ENCODE assay signal across 8 cellular contexts in the genomic region with DNA sequence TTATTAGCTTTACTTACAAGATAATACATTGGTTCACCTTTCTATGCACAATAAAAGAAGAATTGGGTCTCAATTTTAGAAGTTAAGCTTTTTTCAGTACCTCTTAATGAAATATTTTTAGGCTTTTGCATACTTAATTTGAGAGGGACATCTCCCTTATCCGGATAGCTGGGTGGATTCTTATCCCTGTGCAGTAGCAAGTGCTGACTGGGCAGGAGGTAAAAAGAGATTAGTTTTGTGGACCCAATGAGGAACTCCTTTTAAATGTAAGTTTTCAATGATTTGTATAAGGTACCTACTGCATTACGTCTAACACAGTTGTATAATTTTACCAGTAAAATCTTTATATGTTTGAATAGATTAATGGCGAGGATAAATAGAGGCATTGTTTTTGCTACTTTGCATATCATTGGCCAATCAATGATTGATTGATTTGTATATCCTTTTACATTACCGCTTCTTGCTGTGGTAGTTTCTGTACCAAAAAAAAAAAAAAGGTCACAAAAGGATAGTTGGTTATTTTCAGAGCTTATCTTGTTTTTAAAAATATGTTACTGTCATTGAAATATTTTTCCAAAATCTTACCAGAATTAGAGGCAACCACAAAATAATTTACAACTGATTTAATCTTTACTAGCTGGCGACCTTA. TPM values are rescaled to one million over a fixed set of nuclear protein-coding genes. Genes with fewer than 3 reads are reported as not detected.
A peak's percentile ranks its signal among the peaks of the same experiment; 100 is the strongest.
DNase-seq lines count a peak whose midpoint lies in the region; ATAC-seq, FAIRE-seq and TF ChIP-seq lines count a peak whose summit lies in the region.

No MANE protein-coding gene starts in this region.

- H3K36me3 ChIP-seq in HUES6 (ENCODE audit: control insufficient read depth, insufficient read depth, low read length): peaks cover 28% of the 10 kb centered on the region
- peaks cover 0 to 4% of the 10 kb centered on the region in 2 experiments; a peak in 3 of 4 replicates for H3K36me3 ChIP-seq in GM12878 (ENCODE audit: control insufficient read depth in 2 of 2, insufficient read depth in 2 of 2, low read length in 1 of 2)
- H3K36me3 ChIP-seq in mesodermal cell (ENCODE audit: control insufficient read depth, insufficient read depth, low read length): peaks cover 23% of the 10 kb centered on the region

- peak overlapping the region; percentile 72 for H3K4me2 ChIP-seq in GM12878 (ENCODE audit: control insufficient read depth, insufficient read depth)

- H3K9me3 ChIP-seq in CD4-positive, alpha-beta T cell (ENCODE audit: control insufficient read depth, low read length): no peaks in the 10 kb centered on the region
- no peaks in the 10 kb centered on the region for H3K9me3 ChIP-seq in HUES6 (ENCODE audit: control insufficient read depth, insufficient read depth, low read depth, low read length)
- no peaks in the 10 kb centered on the region; the same call in 2 of the 3 replicates for H3K9me3 ChIP-seq in GM12878 (replicated peaks; ENCODE audit: control insufficient read depth, insufficient read depth, low read length)
- no peaks in the 10 kb centered on the region for H3K9me3 ChIP-seq in mesodermal cell (ENCODE audit: control insufficient read depth, low read length)

- RAD21 ChIA-PET in GM12878 (lab: Charles Lee; ENCODE audit: unreplicated experiment): interaction anchor here (0.7 to 2.1 kb wide), 6 partner anchors 10 to 504 kb away, joined by 3 to 9 read pairs (median 4); no protein-coding TSS in a partner anchor

- no peak for TF ChIP-seq CTCF in CD4-positive, alpha-beta T cell (IDR thresholded peaks at IDR 0.05)
- no peak for TF ChIP-seq CTCF in GM12878 (IDR thresholded peaks at IDR 0.05 in 2 of 3, conservative IDR thresholded peaks at IDR 0.05 in 1 of 3; ENCODE audit: control insufficient read depth in 2 of 3, extremely low read depth in 1 of 3, insufficient read depth in 1 of 3, low read depth in 3 of 3, low read length in 3 of 3)

- H4K20me1 ChIP-seq in GM12878 (ENCODE audit: control insufficient read depth, insufficient read depth): no peaks in the 10 kb centered on the region; the same call in 1 of the 2 replicates

- SMC1A ChIA-PET in GM12878 (lab: Charles Lee; ENCODE audit: uncharacterized antibody, unreplicated experiment): interaction anchor here (0.6 to 3.5 kb wide), 9 partner anchors 8 to 1125 kb away, joined by 3 to 51 read pairs (median 4); no protein-coding TSS in a partner anchor

- in situ Hi-C loops in GM12878 (cut with MboI): no loop called here

- H3K4me3 ChIP-seq in HUES6 (ENCODE audit: low read depth, low read length) (peak overlapping the region; percentile 100), GM12878 (peak overlapping the region; percentile 98), mesodermal cell (ENCODE audit: extremely low read depth, insufficient read depth, low read length, poor library complexity, severe bottlenecking) (peak overlapping the region; percentile 97)

- peak overlapping the region; percentile 97 for H3K4me3 Mint-ChIP-seq in CD4-positive, alpha-beta T cell

- no peaks in the 10 kb centered on the region for H3K27me3 ChIP-seq in CD4-positive, alpha-beta T cell (ENCODE audit: control insufficient read depth, insufficient read depth, low read length)
- H3K27me3 ChIP-seq in HUES6 (ENCODE audit: control insufficient read depth, insufficient read depth, low read length) (no peaks in the 10 kb centered on the region), GM12878 (replicated peaks in 1 of 2; ENCODE audit: control insufficient read depth in 2 of 2, insufficient read depth in 2 of 2, low read length in 1 of 2) (no peaks in the 10 kb centered on the region)

- BruUV-seq in GM12878 (replicated peaks; lab: Mats Ljungman, UMichigan): no TSS peak

- peak overlapping the region; percentile 99 for H3K27ac Mint-ChIP-seq in CD4-positive, alpha-beta T cell

- no peak for TF ChIP-seq POLR2A in GM12878 (IDR thresholded peaks at IDR 0.05; ENCODE audit: low read depth, low read length)

- peaks cover 26% of the 10 kb centered on the region for H3K36me3 Mint-ChIP-seq in CD4-positive, alpha-beta T cell (ENCODE audit: low read depth)

- FAIRE-seq in GM12878 (lab: Jason Lieb, UNC): no peak

- TF ChIP-seq EP300 in GM12878 (IDR thresholded peaks at IDR 0.05; ENCODE audit: borderline replicate concordance in 1 of 2, control insufficient read depth in 1 of 2, low read depth in 2 of 2, low read length in 2 of 2): no peak

- CTCF ChIA-PET in CD4-positive, alpha-beta T cell (lab: Charles Lee): interaction anchor here (1.3 to 3.3 kb wide), 4 partner anchors 11 to 87 kb away, joined by 5 to 12 read pairs (median 10); no protein-coding TSS in a partner anchor
- CTCF ChIA-PET in GM12878 (lab: Yijun Ruan, JAX): interaction anchor here (0.9 to 7.2 kb wide), 6 partner anchors 8 to 324 kb away, joined by 3 to 70 read pairs (median 6); no protein-coding TSS in a partner anchor

- peaks cover 75% of the 10 kb centered on the region for H3K79me2 ChIP-seq in GM12878 (ENCODE audit: control insufficient read depth, insufficient read depth, low read length)

- DNase-seq in CD4-positive, alpha-beta T cell: no peak
- DNase-seq in GM12878 (ENCODE audit: low read depth, low spot score) (no peak), mucosa of gallbladder (ENCODE audit: low spot score) (no peak), left colon (no peak)

- peaks cover 80% of the 10 kb centered on the region for H3K4me1 Mint-ChIP-seq in CD4-positive, alpha-beta T cell (ENCODE audit: low read depth)

- H3K9ac ChIP-seq in HUES6 (ENCODE audit: low read length) (no peak overlapping the region), GM12878 (ENCODE audit: control insufficient read depth, insufficient read depth, low read length) (peak overlapping the region; percentile 2; the same call in 1 of the 2 replicates)

- no peak for TF ChIP-seq RAD21 in GM12878 (IDR thresholded peaks at IDR 0.05; ENCODE audit: insufficient read depth, low read depth, low read length)

- H3K9me3 Mint-ChIP-seq in CD4-positive, alpha-beta T cell: no peaks in the 10 kb centered on the region

- H2AFZ ChIP-seq in GM12878 (ENCODE audit: control insufficient read depth, low read depth, low read length): no peak overlapping the region

- H3K27me3 Mint-ChIP-seq in CD4-positive, alpha-beta T cell: no peaks in the 10 kb centered on the region

- 42% methylated on average over 5 of the region's 5 CpGs for WGBS in GM12878 (ENCODE audit: insufficient coverage, insufficient replicate concordance, low lambda C conversion rate, missing lambda C conversion rate)
- WGBS in mesodermal cell (ENCODE audit: insufficient coverage in 2 of 2), 2 experiments: no CpG with 5 or more reads among the region's 5 CpGs

- POLR2A ChIA-PET in CD4-positive, alpha-beta T cell (lab: Charles Lee): interaction anchor here (0.5 to 3.4 kb wide), 5 partner anchors 13 to 1973 kb away, joined by 3 to 15 read pairs (median 4); a partner anchor contains a TSS
- POLR2A ChIA-PET in GM12878 (lab: Charles Lee): interaction anchor here (0.6 to 2.5 kb wide), 9 partner anchors 8 to 1030 kb away, joined by 3 to 8 read pairs (median 3); a partner anchor contains a TSS

- H3K27ac ChIP-seq in CD4-positive, alpha-beta T cell (ENCODE audit: low read depth, low read length): no peak overlapping the region
- H3K27ac ChIP-seq in HUES6 (ENCODE audit: low read depth, low read length) (no peak overlapping the region), GM12878 (ENCODE audit: control insufficient read depth, insufficient read depth) (no peak overlapping the region), mesodermal cell (ENCODE audit: low read depth, low read length, severe bottlenecking) (no peak overlapping the region)

- no peak for ATAC-seq in CD4-positive, alpha-beta T cell (ENCODE audit: poor library complexity)
- ATAC-seq in GM12878 (no peak), GM21360 (IDR thresholded peaks at IDR 0.05; ENCODE audit: unreplicated experiment) (no peak), GM21576 (IDR thresholded peaks at IDR 0.05; ENCODE audit: unreplicated experiment) (no peak), left colon (no peak)

- intact Hi-C loops in CD4-positive, alpha-beta T cell (cut with DNase I, micrococcal nuclease): loop anchor here (2.0 to 5.0 kb wide), 4 partner anchors 13 to 496 kb away; a partner anchor contains a TSS
- intact Hi-C loops in GM12878 (cut with micrococcal nuclease; ENCODE audit: unreplicated experiment) (loop anchor here (10.0 kb wide), 1 partner anchor 397 kb away; no protein-coding TSS in a partner anchor), left colon (cut with DNase I, micrococcal nuclease) (no loop called here)

- peaks cover 25% of the 10 kb centered on the region for H3K4me1 ChIP-seq in HUES6 (ENCODE audit: control insufficient read depth, insufficient read depth, low read length)
- H3K4me1 ChIP-seq in GM12878 (ENCODE audit: control insufficient read depth, insufficient read depth, low read length): peaks cover 14% of the 10 kb centered on the region
- peaks cover 5% of the 10 kb centered on the region for H3K4me1 ChIP-seq in mesodermal cell (ENCODE audit: control insufficient read depth, insufficient read depth, low read length, poor library complexity, severe bottlenecking)

RNA-seq across cellular contexts. Expression of a gene that starts 2.2 kb away (rescaled TPM):
- 10 to 100 TPM; 80.9 to 86.7 TPM for total RNA-seq in CD4-positive, alpha-beta T cell
- total RNA-seq in GM12878 (2013; cell fraction: nucleolus; rRNA removed): 337 TPM in 2 replicates
- total RNA-seq in GM12878 (2014; rRNA removed) (40.9 and 44.8 TPM in 2 replicates), GM12878 (2014; rRNA removed; fragmentation: Illumina TruSeq; extraction: Trizol) (71.1 and 75.7 TPM in 2 replicates), GM12878 (2021) (100 and 103 TPM in 2 replicates), mucosa of gallbladder (44.7 TPM), left colon (10 to 100 TPM; 44.9 to 51.5 TPM)
- polyA plus RNA-seq in GM12878 (2011; ENCODE audit: low read depth): 45.7 TPM
- polyA plus RNA-seq in GM12878 (2011; rRNA removed) (72.7 and 82.5 TPM in 2 replicates), GM12878 (2014; fragmentation: Illumina TruSeq; extraction: Trizol) (65.0 and 71.3 TPM in 2 replicates), GM12878 (2014; fragmentation: Nextera tagmentation; extraction: Ambion mirVana) (10 to 100 TPM; 45.9 to 49.2 TPM), GM12878 (2014; rRNA removed) (118 and 132 TPM in 2 replicates), GM12878 (2016; fragmentation: Nextera tagmentation; extraction: Ambion mirVana) (100 to 1,000 TPM; 145 to 150 TPM)
- polyA plus RNA-seq in GM12878 (2011; cell fraction: cytosol; rRNA removed): 39.3 and 58.3 TPM in 2 replicates
- 98.8 and 103 TPM in 2 replicates for polyA plus RNA-seq in GM12878 (2011; cell fraction: nucleus; rRNA removed)
- 51.7 and 120 TPM in 2 replicates for polyA plus RNA-seq in GM12878 (2012)
- 73.1 and 84.5 TPM in 2 replicates for polyA minus RNA-seq in GM12878 (2011; rRNA and poly(A)+ RNA removed)
- 36.5 and 38.0 TPM in 2 replicates for polyA minus RNA-seq in GM12878 (2011; cell fraction: cytosol; rRNA and poly(A)+ RNA removed)
- polyA minus RNA-seq in GM12878 (2011; cell fraction: nucleus; rRNA and poly(A)+ RNA removed): 60.3 and 101 TPM in 2 replicates
- 57.7 TPM for polyA plus RNA-seq in mesodermal cell (2013, experiment 1 of 2)
- 72.5 TPM for polyA plus RNA-seq in mesodermal cell (2013, experiment 2 of 2)

Comparison
In these comparisons a context has a peak if more than half of its experiments do, and no peak if none do; other contexts are left out.
1. intact Hi-C loops: an anchor here in CD4-positive, alpha-beta T cell (2.0 to 5.0 kb wide) and GM12878 (10.0 kb wide); none called in left colon.